8 cellular contexts compared by ENCODE assay signal in genomic region chr6:157669747-157670216, GRCh38.
DNase-seq lines count a peak whose midpoint lies in the region; ATAC-seq, FAIRE-seq and TF ChIP-seq lines count a peak whose summit lies in the region.

No MANE protein-coding gene starts in this region.

- peak; percentile 18 for TF ChIP-seq CTCF in AG09309 (IDR thresholded peaks at IDR 0.05; ENCODE audit: control insufficient read depth, insufficient read depth, low read depth, low read length, missing control alignments)
- TF ChIP-seq CTCF in breast epithelium (IDR thresholded peaks at IDR 0.05): peak in 2 of 3 donors; percentile 20 to 35
- TF ChIP-seq CTCF in kidney (IDR thresholded peaks at IDR 0.05; ENCODE audit: borderline replicate concordance, extremely low read depth, insufficient read depth): no peak

- peak overlapping the region in 1 of 2 donors; percentile 47 for H3K9ac ChIP-seq in kidney (ENCODE audit: low read length in 2 of 2)

- FAIRE-seq in kidney (lab: Jason Lieb, UNC): no peak

- H3K36me3 ChIP-seq in breast epithelium: no peaks in the 10 kb centered on the region
- H3K36me3 ChIP-seq in kidney (ENCODE audit: control insufficient read depth in 1 of 2, insufficient read depth in 2 of 2, low read length in 2 of 2): peaks cover 0 to 3% of the 10 kb centered on the region in 2 donors

- H3K4me1 ChIP-seq in breast epithelium (peaks cover 3 to 5% of the 10 kb centered on the region in 2 donors), kidney (ENCODE audit: control insufficient read depth in 1 of 2, insufficient read depth in 1 of 2, low read depth in 1 of 2, low read length in 2 of 2) (peaks cover 0 to 4% of the 10 kb centered on the region in 2 donors)

- DNase-seq in AG09309 (ENCODE audit: low read depth): peak; percentile 66
- peak; percentile 62 for DNase-seq in M059J (ENCODE audit: low read depth)
- DNase-seq in breast epithelium (ENCODE audit: low spot score in 2 of 2): peak; percentile 60 to 71
- DNase-seq in kidney: peak; percentile 93
- no peak for DNase-seq in NCI-H2029 (lab: John Stamatoyannopoulos, UW)

- intact Hi-C loops in breast epithelium (cut with DNase I; ENCODE audit: low total_unique reads): loop anchor here (5.0 kb wide), 1 partner anchor 633 kb away; no protein-coding TSS in a partner anchor
- intact Hi-C loops in kidney (cut with DNase I): loop anchor here (10.0 kb wide), 1 partner anchor 355 kb away; no protein-coding TSS in a partner anchor

- ATAC-seq in GM21526 (IDR thresholded peaks at IDR 0.05; ENCODE audit: low FRiP score, unreplicated experiment) (no peak), GM21381 (IDR thresholded peaks at IDR 0.05; ENCODE audit: unreplicated experiment) (no peak)

- H3K9me3 ChIP-seq in breast epithelium (no peaks in the 10 kb centered on the region), kidney (ENCODE audit: control insufficient read depth in 1 of 2, low read length in 2 of 2) (no peaks in the 10 kb centered on the region)

- no peak for TF ChIP-seq POLR2A in breast epithelium (IDR thresholded peaks at IDR 0.05)

- no peaks in the 10 kb centered on the region for H3K27me3 ChIP-seq in breast epithelium

- no peak overlapping the region for H3K4me3 ChIP-seq in AG09309 (ENCODE audit: control insufficient read depth, low read depth, low read length)
- H3K4me3 ChIP-seq in breast epithelium: peak overlapping the region in 1 of 3 donors; percentile 43
- H3K4me3 ChIP-seq in kidney (ENCODE audit: low read length in 2 of 2): peak overlapping the region in 1 of 2 donors; percentile 29
- H3K4me3 ChIP-seq in skin epidermis: no peak overlapping the region

- H3K27ac ChIP-seq in breast epithelium (peak overlapping the region; percentile 55 to 87), kidney (ENCODE audit: low read depth in 2 of 2, low read length in 2 of 2) (peak overlapping the region in 1 of 2 donors; percentile 54), skin epidermis (peak overlapping the region in 18 of 21 experiments; percentile 10 to 80 (median 56))
